In the genomic region with DNA sequence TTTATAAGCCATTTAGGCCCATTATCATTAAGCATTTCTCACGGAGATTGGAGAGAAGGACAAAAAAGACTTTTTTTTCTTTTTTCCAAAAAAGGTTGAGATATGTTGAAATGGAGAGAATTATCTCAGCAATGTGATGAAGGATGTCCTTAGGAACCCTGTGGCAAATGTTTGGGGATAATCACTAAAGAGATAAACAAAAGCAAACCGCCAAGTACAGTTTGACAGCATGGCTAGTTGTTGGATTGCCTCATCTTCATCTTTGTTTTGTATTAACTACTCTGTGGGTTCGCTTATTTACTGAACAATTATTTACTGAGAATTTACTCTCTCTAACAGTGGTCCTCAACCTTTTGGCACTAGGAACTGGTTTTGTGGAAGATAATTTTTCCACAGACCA, we compare ENCODE assay signal across 1 cellular context.
TF ChIP-seq lines count a peak whose summit lies in the region.

No MANE protein-coding gene starts in this region.

TF ChIP-seq in IMR-90, 13 proteins besides CTCF, POLR2A, EP300 and RAD21:
- TF ChIP-seq MAFK (IDR thresholded peaks at IDR 0.05; ENCODE audit: low read depth, low read length) (no peak), RFX5 (IDR thresholded peaks at IDR 0.05; ENCODE audit: low read depth, low read length) (no peak), CHD1 (IDR thresholded peaks at IDR 0.05; ENCODE audit: low read depth, low read length) (no peak), RCOR1 (IDR thresholded peaks at IDR 0.05; ENCODE audit: insufficient replicate concordance, low read length) (no peak), BHLHE40 (IDR thresholded peaks at IDR 0.05; ENCODE audit: low read depth, low read length) (no peak), MAZ (IDR thresholded peaks at IDR 0.05; ENCODE audit: borderline replicate concordance, low read depth, low read length) (no peak), MXI1 (IDR thresholded peaks at IDR 0.05; ENCODE audit: borderline replicate concordance, low read depth, low read length) (no peak), CEBPB (IDR thresholded peaks at IDR 0.05; ENCODE audit: low read depth, low read length) (no peak; the same call in 1 of the 2 replicates), SMC3 (IDR thresholded peaks at IDR 0.05; ENCODE audit: low read depth, low read length) (no peak), NFE2L2 (IDR thresholded peaks at IDR 0.05; ENCODE audit: low read depth, low read length) (no peak), FOS (IDR thresholded peaks at IDR 0.05; ENCODE audit: low read depth, low read length) (no peak)
- TF ChIP-seq, protein P1, sequence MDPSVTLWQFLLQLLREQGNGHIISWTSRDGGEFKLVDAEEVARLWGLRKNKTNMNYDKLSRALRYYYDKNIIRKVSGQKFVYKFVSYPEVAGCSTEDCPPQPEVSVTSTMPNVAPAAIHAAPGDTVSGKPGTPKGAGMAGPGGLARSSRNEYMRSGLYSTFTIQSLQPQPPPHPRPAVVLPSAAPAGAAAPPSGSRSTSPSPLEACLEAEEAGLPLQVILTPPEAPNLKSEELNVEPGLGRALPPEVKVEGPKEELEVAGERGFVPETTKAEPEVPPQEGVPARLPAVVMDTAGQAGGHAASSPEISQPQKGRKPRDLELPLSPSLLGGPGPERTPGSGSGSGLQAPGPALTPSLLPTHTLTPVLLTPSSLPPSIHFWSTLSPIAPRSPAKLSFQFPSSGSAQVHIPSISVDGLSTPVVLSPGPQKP (IDR thresholded peaks at IDR 0.05; ENCODE audit: borderline replicate concordance, low read depth, low read length) = no peak
TF ChIP-seq in IMR-90: peak in this region for 0.
